ENCODE assay signal across 1 cellular context in the genomic region with DNA sequence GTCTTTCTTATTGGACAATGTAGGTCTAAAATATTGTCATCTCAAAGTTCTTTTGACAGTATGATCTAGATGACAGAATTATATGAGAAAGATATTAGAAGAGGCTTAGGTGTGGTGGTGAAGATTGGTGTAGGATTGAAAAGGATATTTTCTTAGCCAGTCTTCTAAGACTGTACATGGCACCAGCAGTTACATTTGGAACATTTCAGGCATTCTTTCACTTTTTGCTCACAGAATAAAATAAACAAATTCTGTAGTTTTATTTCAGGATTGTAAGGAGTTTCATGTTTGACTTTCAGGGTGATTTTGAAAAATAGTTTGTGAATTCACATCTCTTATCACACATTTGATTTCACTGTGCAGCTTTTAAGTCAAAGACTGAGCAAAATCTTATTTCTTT.
TF ChIP-seq lines count a peak whose summit lies in the region.

No MANE protein-coding gene starts in this region.

TF ChIP-seq in GM12878, 131 proteins besides CTCF, POLR2A, EP300 and RAD21:
- TF ChIP-seq WRNIP1 (IDR thresholded peaks at IDR 0.05; ENCODE audit: borderline replicate concordance, low read depth, low read length) (no peak), MYB (IDR thresholded peaks at IDR 0.05; ENCODE audit: borderline replicate concordance, low read depth, low read length) (no peak)
- TF ChIP-seq, protein P1, sequence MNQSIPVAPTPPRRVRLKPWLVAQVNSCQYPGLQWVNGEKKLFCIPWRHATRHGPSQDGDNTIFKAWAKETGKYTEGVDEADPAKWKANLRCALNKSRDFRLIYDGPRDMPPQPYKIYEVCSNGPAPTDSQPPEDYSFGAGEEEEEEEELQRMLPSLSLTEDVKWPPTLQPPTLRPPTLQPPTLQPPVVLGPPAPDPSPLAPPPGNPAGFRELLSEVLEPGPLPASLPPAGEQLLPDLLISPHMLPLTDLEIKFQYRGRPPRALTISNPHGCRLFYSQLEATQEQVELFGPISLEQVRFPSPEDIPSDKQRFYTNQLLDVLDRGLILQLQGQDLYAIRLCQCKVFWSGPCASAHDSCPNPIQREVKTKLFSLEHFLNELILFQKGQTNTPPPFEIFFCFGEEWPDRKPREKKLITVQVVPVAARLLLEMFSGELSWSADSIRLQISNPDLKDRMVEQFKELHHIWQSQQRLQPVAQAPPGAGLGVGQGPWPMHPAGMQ (IDR thresholded peaks at IDR 0.05; ENCODE audit: borderline replicate concordance), result no peak
- TF ChIP-seq, protein P2, sequence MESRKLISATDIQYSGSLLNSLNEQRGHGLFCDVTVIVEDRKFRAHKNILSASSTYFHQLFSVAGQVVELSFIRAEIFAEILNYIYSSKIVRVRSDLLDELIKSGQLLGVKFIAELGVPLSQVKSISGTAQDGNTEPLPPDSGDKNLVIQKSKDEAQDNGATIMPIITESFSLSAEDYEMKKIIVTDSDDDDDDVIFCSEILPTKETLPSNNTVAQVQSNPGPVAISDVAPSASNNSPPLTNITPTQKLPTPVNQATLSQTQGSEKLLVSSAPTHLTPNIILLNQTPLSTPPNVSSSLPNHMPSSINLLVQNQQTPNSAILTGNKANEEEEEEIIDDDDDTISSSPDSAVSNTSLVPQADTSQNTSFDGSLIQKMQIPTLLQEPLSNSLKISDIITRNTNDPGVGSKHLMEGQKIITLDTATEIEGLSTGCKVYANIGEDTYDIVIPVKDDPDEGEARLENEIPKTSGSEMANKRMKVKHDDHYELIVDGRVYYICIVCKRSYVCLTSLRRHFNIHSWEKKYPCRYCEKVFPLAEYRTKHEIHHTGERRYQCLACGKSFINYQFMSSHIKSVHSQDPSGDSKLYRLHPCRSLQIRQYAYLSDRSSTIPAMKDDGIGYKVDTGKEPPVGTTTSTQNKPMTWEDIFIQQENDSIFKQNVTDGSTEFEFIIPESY (IDR thresholded peaks at IDR 0.05), result no peak
